In the genomic region with DNA sequence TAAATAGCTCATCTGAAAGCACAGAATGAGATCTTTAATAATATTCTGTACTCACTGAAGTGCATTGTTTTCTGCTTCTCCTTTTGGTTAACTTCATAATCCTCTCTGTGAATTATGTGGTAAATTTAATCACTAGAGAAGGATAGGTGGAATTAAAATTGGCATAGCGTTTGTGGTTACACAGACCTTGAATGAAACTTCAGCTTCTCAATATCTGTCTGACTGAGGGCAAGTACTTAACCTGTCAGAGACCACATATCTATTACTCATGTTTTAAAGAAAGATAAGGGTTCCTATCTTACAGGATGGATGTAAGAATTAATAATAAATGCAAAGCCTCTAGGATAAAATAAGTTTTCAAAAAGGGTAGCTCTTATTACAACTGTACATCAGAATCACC, we compare ENCODE assay signal across 31 cellular contexts.
"Had no signal": no experiment of that assay in that cellular context is flagged by ENCODE, and none has a peak within 500 bp of the region (broad histone marks: within the 10 kb centered on the region; RNA-seq: fewer than 3 reads in every experiment).

No MANE protein-coding gene starts in this region.

- H3K4me2 ChIP-seq: PC-9 had no signal

- H3K4me3 ChIP-seq: ascending aorta, cardiac muscle cell, PC-9, SK-N-MC had no signal

- H3K36me3 ChIP-seq: ascending aorta, brain microvascular endothelial cell, cardiac muscle cell had no signal

- H3K27ac ChIP-seq: ascending aorta, brain microvascular endothelial cell, cardiac muscle cell, PC-9, SK-N-MC had no signal

- H2AFZ ChIP-seq: PC-9 had no signal

- DNase-seq: activated B cell treated with CpG ODN at 0.5 μM for 24 hours; activated CD4-positive, alpha-beta T cell treated with anti-CD3 and anti-CD28 coated beads for 1 hour; activated CD4-positive, alpha-beta T cell treated with anti-CD3 and anti-CD28 coated beads, Interleukin-2, amount 10 ng/mL, durations not matched to agents 24 days and 14 days; activated CD4-positive, alpha-beta T cell treated with anti-CD3 and anti-CD28 coated beads, Interleukin-2, amount 50 U/mL, for 48 hours; activated CD8-positive, alpha-beta memory T cell treated with anti-CD3 and anti-CD28 coated beads, Interleukin-2, amount 10 ng/mL, durations not matched to agents 7 days and 5 days; activated effector memory CD4-positive, alpha-beta T cell treated with Interleukin-2 at 50 U/mL for 16 hours; activated naive CD4-positive, alpha-beta T cell treated with Interleukin-2 at 50 U/mL for 16 hours; activated naive CD8-positive, alpha-beta T cell treated with anti-CD3 and anti-CD28 coated beads, Interleukin-2, amount 50 U/mL, for 24 hours; activated T-cell treated with anti-CD3 and anti-CD28 coated beads, Interleukin-2, amount 50 U/mL, for 24 hours; amniotic stem cell; brain microvascular endothelial cell; NCI-H1048; NCI-H146; NCI-H187 treated with DMSO at 0.1 percent for 48 hours; NCI-H2081 treated with DMSO at 0.1 percent for 48 hours; NCI-H2171; NCI-H2227 treated with DMSO at 0.1 percent for 48 hours; NCI-H446 treated with DMSO at 0.1 percent for 48 hours; NCI-H526; NCI-H774; PC-9; RPMI8226; T-cell; T-helper 2 cell; T1000 had no signal

- ATAC-seq: activated CD8-positive, alpha-beta memory T cell treated with anti-CD3 and anti-CD28 coated beads, Interleukin-2, amount 10 ng/mL, durations not matched to agents 7 days and 5 days; activated naive CD4-positive, alpha-beta T cell treated with anti-CD3 and anti-CD28 coated beads, Interleukin-2, amount 50 U/mL, for 72 hours; activated naive CD8-positive, alpha-beta T cell treated with anti-CD3 and anti-CD28 coated beads, Interleukin-2, amount 50 U/mL, for 24 hours; Right ventricle myocardium inferior; T-cell had no signal

- H3K27me3 ChIP-seq: ascending aorta, brain microvascular endothelial cell, cardiac muscle cell had no signal

- FAIRE-seq: TTC549 had no signal

- H3K9me3 ChIP-seq: ascending aorta had no signal
